1 cellular context compared by ENCODE assay signal in the genomic region with DNA sequence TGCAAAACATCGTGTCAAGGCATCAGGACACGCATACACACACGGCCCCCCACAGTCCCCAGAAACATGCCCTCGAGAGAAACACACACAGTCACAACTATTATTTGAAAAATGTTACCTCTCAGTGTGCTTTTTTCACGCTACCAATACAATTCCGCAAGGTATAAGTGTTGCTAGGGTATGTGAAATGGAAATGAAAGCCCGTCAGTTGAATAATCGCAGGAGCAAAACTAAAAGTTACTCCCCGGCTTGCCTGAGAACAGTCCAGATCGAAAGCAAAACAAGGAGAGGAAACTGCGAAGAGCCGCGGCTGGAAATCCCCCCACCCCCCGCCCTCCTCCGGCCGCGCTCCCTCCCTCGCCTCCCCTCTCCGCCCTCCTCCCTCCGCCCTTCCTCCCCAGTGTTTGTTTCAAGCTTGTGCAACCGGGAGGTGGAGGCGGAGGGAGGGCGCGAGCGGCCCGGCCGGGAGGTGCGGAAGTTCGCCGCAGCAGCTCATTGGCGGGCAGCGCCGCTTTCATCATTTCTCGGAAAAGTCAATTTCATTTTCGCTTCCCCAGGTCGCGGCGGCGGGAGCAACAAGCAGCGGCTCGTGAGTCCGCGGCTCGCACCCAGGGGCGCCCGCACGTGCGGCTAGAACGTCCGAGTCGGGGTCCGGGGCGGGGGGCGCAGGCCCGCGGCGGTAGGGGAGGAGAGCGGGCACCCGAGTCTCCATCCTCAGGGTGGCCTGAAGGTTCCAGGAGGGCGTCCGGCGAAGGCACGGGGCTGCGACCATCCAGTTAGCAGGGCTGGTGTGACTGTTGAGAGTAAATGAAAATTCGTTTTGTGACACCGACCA.
TF ChIP-seq lines count a peak whose summit lies in the region.

IRF2 (minus strand) TSS at position 290 of the 835 bp plus-strand sequence. CDS start 45,486 bp downstream, outside the sequence.

TF ChIP-seq in K562, 482 proteins besides CTCF, POLR2A, EP300 and RAD21 (continued from another document and continues in another):
- TF ChIP-seq, protein P1, sequence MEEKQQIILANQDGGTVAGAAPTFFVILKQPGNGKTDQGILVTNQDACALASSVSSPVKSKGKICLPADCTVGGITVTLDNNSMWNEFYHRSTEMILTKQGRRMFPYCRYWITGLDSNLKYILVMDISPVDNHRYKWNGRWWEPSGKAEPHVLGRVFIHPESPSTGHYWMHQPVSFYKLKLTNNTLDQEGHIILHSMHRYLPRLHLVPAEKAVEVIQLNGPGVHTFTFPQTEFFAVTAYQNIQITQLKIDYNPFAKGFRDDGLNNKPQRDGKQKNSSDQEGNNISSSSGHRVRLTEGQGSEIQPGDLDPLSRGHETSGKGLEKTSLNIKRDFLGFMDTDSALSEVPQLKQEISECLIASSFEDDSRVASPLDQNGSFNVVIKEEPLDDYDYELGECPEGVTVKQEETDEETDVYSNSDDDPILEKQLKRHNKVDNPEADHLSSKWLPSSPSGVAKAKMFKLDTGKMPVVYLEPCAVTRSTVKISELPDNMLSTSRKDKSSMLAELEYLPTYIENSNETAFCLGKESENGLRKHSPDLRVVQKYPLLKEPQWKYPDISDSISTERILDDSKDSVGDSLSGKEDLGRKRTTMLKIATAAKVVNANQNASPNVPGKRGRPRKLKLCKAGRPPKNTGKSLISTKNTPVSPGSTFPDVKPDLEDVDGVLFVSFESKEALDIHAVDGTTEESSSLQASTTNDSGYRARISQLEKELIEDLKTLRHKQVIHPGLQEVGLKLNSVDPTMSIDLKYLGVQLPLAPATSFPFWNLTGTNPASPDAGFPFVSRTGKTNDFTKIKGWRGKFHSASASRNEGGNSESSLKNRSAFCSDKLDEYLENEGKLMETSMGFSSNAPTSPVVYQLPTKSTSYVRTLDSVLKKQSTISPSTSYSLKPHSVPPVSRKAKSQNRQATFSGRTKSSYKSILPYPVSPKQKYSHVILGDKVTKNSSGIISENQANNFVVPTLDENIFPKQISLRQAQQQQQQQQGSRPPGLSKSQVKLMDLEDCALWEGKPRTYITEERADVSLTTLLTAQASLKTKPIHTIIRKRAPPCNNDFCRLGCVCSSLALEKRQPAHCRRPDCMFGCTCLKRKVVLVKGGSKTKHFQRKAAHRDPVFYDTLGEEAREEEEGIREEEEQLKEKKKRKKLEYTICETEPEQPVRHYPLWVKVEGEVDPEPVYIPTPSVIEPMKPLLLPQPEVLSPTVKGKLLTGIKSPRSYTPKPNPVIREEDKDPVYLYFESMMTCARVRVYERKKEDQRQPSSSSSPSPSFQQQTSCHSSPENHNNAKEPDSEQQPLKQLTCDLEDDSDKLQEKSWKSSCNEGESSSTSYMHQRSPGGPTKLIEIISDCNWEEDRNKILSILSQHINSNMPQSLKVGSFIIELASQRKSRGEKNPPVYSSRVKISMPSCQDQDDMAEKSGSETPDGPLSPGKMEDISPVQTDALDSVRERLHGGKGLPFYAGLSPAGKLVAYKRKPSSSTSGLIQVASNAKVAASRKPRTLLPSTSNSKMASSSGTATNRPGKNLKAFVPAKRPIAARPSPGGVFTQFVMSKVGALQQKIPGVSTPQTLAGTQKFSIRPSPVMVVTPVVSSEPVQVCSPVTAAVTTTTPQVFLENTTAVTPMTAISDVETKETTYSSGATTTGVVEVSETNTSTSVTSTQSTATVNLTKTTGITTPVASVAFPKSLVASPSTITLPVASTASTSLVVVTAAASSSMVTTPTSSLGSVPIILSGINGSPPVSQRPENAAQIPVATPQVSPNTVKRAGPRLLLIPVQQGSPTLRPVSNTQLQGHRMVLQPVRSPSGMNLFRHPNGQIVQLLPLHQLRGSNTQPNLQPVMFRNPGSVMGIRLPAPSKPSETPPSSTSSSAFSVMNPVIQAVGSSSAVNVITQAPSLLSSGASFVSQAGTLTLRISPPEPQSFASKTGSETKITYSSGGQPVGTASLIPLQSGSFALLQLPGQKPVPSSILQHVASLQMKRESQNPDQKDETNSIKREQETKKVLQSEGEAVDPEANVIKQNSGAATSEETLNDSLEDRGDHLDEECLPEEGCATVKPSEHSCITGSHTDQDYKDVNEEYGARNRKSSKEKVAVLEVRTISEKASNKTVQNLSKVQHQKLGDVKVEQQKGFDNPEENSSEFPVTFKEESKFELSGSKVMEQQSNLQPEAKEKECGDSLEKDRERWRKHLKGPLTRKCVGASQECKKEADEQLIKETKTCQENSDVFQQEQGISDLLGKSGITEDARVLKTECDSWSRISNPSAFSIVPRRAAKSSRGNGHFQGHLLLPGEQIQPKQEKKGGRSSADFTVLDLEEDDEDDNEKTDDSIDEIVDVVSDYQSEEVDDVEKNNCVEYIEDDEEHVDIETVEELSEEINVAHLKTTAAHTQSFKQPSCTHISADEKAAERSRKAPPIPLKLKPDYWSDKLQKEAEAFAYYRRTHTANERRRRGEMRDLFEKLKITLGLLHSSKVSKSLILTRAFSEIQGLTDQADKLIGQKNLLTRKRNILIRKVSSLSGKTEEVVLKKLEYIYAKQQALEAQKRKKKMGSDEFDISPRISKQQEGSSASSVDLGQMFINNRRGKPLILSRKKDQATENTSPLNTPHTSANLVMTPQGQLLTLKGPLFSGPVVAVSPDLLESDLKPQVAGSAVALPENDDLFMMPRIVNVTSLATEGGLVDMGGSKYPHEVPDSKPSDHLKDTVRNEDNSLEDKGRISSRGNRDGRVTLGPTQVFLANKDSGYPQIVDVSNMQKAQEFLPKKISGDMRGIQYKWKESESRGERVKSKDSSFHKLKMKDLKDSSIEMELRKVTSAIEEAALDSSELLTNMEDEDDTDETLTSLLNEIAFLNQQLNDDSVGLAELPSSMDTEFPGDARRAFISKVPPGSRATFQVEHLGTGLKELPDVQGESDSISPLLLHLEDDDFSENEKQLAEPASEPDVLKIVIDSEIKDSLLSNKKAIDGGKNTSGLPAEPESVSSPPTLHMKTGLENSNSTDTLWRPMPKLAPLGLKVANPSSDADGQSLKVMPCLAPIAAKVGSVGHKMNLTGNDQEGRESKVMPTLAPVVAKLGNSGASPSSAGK (IDR thresholded peaks at IDR 0.05), result 0 out of 2 replicates have a peak, but pooled peaks have one; percentile 28
- peak; percentile 74 for TF ChIP-seq STAT5A (IDR thresholded peaks at IDR 0.05; ENCODE audit: borderline replicate concordance, low read length)
- no peak for TF ChIP-seq GTF2E2 (tag; IDR thresholded peaks at IDR 0.05)
- no peak for TF ChIP-seq SP2 (IDR thresholded peaks at IDR 0.05; ENCODE audit: extremely low read depth, low read depth, low read length, poor library complexity, severe bottlenecking)
- peak; percentile 19; the same call in 1 of the 2 replicates for TF ChIP-seq ZKSCAN1 (IDR thresholded peaks at IDR 0.05; ENCODE audit: low read depth, low read length)
- no peak for TF ChIP-seq ZNF239 (CRISPR knock-in tag; IDR thresholded peaks at IDR 0.05)
- no peak for TF ChIP-seq ZC3H8 (IDR thresholded peaks at IDR 0.05)
- TF ChIP-seq, protein P2, sequence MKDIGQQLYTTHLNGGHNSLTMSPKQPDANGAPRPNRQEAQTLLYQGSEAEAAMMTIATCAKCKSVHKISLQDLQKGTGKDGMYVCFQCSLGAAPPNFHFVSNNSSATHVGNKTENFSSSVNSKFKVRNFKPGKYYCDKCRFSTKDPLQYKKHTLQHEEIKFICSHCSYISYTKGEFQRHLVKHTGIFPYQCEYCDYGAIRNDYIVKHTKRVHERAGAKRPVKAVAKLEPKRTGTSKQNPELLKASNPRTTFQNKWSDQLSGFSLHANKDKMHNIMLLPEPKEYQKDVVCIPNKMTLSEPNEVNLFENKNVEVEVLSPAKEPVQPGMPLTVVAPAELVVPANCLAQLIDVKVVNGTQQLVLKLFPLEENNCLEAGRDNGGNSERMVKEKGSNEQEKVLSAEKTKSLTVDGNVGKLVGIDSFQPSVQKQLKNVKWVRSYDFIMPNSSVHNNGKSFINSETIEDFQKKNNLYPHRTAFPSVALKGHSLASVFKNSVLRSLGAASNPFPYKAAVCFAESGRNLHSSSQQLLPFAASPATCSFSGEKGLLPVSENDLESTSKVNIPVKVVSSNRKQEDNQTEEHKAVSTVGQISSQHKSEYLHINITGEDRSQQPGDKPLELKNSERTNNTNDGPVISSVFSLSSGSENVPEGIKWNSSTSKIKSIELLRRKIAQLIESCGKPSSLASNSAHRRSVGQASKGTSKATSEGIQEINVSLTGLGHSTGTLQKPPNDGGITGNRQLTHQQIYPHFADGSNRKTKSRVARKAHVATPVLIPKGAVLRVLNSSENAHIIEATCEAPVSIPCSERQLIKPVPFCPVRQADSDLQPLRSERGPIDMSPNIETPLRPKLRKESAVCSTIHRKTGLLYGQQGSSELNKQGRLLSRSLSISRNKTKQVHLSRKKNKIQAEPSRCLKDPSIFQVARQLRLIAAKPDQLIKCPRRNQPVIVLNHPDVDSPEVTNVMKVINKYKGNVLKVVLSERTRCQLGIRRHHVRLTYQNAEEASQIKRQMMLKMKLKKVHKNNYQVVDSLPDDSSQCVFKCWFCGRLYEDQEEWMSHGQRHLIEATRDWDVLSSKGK (CRISPR knock-in tag; IDR thresholded peaks at IDR 0.05), result no peak
- peak; percentile 61 for TF ChIP-seq HNRNPLL (IDR thresholded peaks at IDR 0.05; ENCODE audit: low read depth, low read length, poor library complexity, severe bottlenecking)
- TF ChIP-seq KAT2B (IDR thresholded peaks at IDR 0.05; ENCODE audit: low read depth, low read length), result no peak
- no peak for TF ChIP-seq NUFIP1 (IDR thresholded peaks at IDR 0.05; ENCODE audit: partially characterized antibody)
- no peak for TF ChIP-seq ZNF140 (CRISPR knock-in tag; IDR thresholded peaks at IDR 0.05)
- no peak for TF ChIP-seq XRCC5 (IDR thresholded peaks at IDR 0.05; ENCODE audit: low read depth, low read length)
- no peak for TF ChIP-seq NR2C2 (CRISPR knock-in tag; IDR thresholded peaks at IDR 0.05)
- TF ChIP-seq NR2C2 (tag; IDR thresholded peaks at IDR 0.05), result peak; percentile 42; the same call in 1 of the 2 replicates
- TF ChIP-seq FOXJ2 (tag; IDR thresholded peaks at IDR 0.05), result no peak
- TF ChIP-seq, protein P3, sequence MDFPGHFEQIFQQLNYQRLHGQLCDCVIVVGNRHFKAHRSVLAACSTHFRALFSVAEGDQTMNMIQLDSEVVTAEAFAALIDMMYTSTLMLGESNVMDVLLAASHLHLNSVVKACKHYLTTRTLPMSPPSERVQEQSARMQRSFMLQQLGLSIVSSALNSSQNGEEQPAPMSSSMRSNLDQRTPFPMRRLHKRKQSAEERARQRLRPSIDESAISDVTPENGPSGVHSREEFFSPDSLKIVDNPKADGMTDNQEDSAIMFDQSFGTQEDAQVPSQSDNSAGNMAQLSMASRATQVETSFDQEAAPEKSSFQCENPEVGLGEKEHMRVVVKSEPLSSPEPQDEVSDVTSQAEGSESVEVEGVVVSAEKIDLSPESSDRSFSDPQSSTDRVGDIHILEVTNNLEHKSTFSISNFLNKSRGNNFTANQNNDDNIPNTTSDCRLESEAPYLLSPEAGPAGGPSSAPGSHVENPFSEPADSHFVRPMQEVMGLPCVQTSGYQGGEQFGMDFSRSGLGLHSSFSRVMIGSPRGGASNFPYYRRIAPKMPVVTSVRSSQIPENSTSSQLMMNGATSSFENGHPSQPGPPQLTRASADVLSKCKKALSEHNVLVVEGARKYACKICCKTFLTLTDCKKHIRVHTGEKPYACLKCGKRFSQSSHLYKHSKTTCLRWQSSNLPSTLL (IDR thresholded peaks at IDR 0.05), result no peak
- TF ChIP-seq ZNF512 (tag; IDR thresholded peaks at IDR 0.05), result no peak
- no peak for TF ChIP-seq KLF6 (CRISPR knock-in tag; IDR thresholded peaks at IDR 0.05; ENCODE audit: borderline replicate concordance)
- no peak for TF ChIP-seq RUNX1 (IDR thresholded peaks at IDR 0.05; ENCODE audit: low read depth)
- TF ChIP-seq HDAC8 (tag; IDR thresholded peaks at IDR 0.05), result no peak
- TF ChIP-seq TFE3 (CRISPR knock-in tag; IDR thresholded peaks at IDR 0.05), result no peak
